22 cellular contexts compared by ENCODE assay signal in the genomic region with DNA sequence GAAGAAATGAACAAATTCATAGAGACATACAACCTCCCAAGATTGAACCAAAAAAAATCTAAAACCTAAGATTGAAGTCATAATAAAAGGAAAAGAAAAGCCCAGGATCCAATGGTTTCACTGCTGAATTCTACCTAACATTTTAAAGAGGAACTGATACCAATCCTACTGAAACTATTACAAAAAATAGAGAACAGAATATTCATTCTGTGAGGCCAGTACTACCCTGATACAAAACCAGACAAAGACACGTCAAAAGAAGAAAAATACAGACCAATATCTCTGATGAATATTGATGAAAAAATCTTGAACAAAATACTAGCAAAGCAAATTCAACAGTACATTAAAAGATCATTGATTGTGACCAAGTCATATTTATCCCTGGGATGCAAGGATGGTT.
A peak's percentile ranks its signal among the peaks of the same experiment; 100 is the strongest.
DNase-seq lines count a peak whose midpoint lies in the region; ATAC-seq lines count a peak whose summit lies in the region.
"Had no signal": no experiment of that assay in that cellular context is flagged by ENCODE, and none has a peak within 500 bp of the region (broad histone marks: within the 10 kb centered on the region; RNA-seq: fewer than 3 reads in every experiment).

No MANE protein-coding gene starts in this region.

- peaks cover 0 to 2% of the 10 kb centered on the region in 2 donors for H3K36me3 Mint-ChIP-seq in activated T-cell treated with anti-CD3 and anti-CD28 coated beads, Interleukin-2, amount 50 U/mL, for 72 hours (ENCODE audit: insufficient read depth in 2 of 2)
- H3K36me3 Mint-ChIP-seq: CD8-positive, alpha-beta T cell had no signal

- ATAC-seq in GM18861 (IDR thresholded peaks at IDR 0.05; ENCODE audit: unreplicated experiment), result peak; percentile 62
- peak; percentile 80 for ATAC-seq in GM21515 (IDR thresholded peaks at IDR 0.05; ENCODE audit: unreplicated experiment)
- ATAC-seq in HG02973 (IDR thresholded peaks at IDR 0.05; ENCODE audit: unreplicated experiment), result peak; percentile 84
- no peak for ATAC-seq in activated T-cell treated with anti-CD3 and anti-CD28 coated beads, Interleukin-2, amount 50 U/mL, for 72 hours (replicated peaks in 1 of 2)
- ATAC-seq: CD8-positive, alpha-beta T cell; effector memory CD8-positive, alpha-beta T cell; left lung; mucosa of descending colon had no signal

- H3K9me3 Mint-ChIP-seq in activated T-cell treated with anti-CD3 and anti-CD28 coated beads, Interleukin-2, amount 50 U/mL, for 72 hours, result peaks cover 3 to 7% of the 10 kb centered on the region in 2 donors
- H3K9me3 Mint-ChIP-seq: activated CD4-positive, alpha-beta T cell treated with anti-CD3 and anti-CD28 coated beads, Interleukin-2, amount 10 ng/mL, durations not matched to agents 24 days and 14 days had no signal

- no peaks in the 10 kb centered on the region for H3K4me1 Mint-ChIP-seq in activated T-cell treated with anti-CD3 and anti-CD28 coated beads, Interleukin-2, amount 50 U/mL, for 72 hours (ENCODE audit: low read depth)
- H3K4me1 Mint-ChIP-seq: activated CD4-positive, alpha-beta T cell treated with anti-CD3 and anti-CD28 coated beads, Interleukin-2, amount 10 ng/mL, durations not matched to agents 24 days and 14 days had no signal

- DNase-seq in MV-4-11 (lab: John Stamatoyannopoulos, UW) (peak; percentile 29), DMS 273 (lab: John Stamatoyannopoulos, UW; ENCODE audit: unreplicated experiment) (no peak), NCI-H1092 treated with DMSO at 0.1 percent for 48 hours (lab: John Stamatoyannopoulos, UW) (no peak), NK-92 (lab: John Stamatoyannopoulos, UW; ENCODE audit: unreplicated experiment) (no peak)
- no peak for DNase-seq in activated T-cell treated with anti-CD3 and anti-CD28 coated beads, Interleukin-2, amount 50 U/mL, for 72 hours
- DNase-seq: activated CD4-positive, alpha-beta T cell treated with anti-CD3 and anti-CD28 coated beads, Interleukin-2, amount 10 ng/mL, durations not matched to agents 24 days and 14 days; activated naive CD4-positive, alpha-beta T cell treated with Interleukin-2 at 50 U/mL for 16 hours; anterior cingulate cortex; CD8-positive, alpha-beta T cell; DMS79 treated with DMSO at 0.1 percent for 48 hours; effector memory CD8-positive, alpha-beta T cell; glutamatergic neuron; Kasumi-1; left lung; mucosa of descending colon; NCI-H1417 treated with DMSO at 0.1 percent for 48 hours; NCI-H2171 treated with DMSO at 0.1 percent for 48 hours; NCI-H82; stimulated activated CD4-positive, alpha-beta T cell treated with anti-CD3 and anti-CD28 coated beads, Interleukin-12 subunit alpha, Interleukin-12 subunit beta, amount 100 ng/mL, for 4 hours had no signal

- H3K4me3 Mint-ChIP-seq in activated T-cell treated with anti-CD3 and anti-CD28 coated beads, Interleukin-2, amount 50 U/mL, for 72 hours, result no peak overlapping the region
- H3K4me3 Mint-ChIP-seq: activated CD4-positive, alpha-beta T cell treated with anti-CD3 and anti-CD28 coated beads, Interleukin-2, amount 10 ng/mL, durations not matched to agents 24 days and 14 days; CD8-positive, alpha-beta T cell; effector memory CD8-positive, alpha-beta T cell had no signal

- no peaks in the 10 kb centered on the region for H3K27me3 Mint-ChIP-seq in activated T-cell treated with anti-CD3 and anti-CD28 coated beads, Interleukin-2, amount 50 U/mL, for 72 hours (ENCODE audit: low read depth)
- H3K27me3 Mint-ChIP-seq: activated CD4-positive, alpha-beta T cell treated with anti-CD3 and anti-CD28 coated beads, Interleukin-2, amount 10 ng/mL, durations not matched to agents 24 days and 14 days; effector memory CD8-positive, alpha-beta T cell had no signal

- no peak overlapping the region for H3K27ac Mint-ChIP-seq in activated T-cell treated with anti-CD3 and anti-CD28 coated beads, Interleukin-2, amount 50 U/mL, for 72 hours
- H3K27ac Mint-ChIP-seq: activated CD4-positive, alpha-beta T cell treated with anti-CD3 and anti-CD28 coated beads, Interleukin-2, amount 10 ng/mL, durations not matched to agents 24 days and 14 days; CD8-positive, alpha-beta T cell; effector memory CD8-positive, alpha-beta T cell had no signal

Comparison
In these comparisons a context has a peak if more than half of its experiments do, and no peak if none do; other contexts are left out.
1. ATAC-seq: peak in GM18861 (single experiment), GM21515 (single experiment) and HG02973 (single experiment); none in activated T-cell treated with anti-CD3 and anti-CD28 coated beads, Interleukin-2, amount 50 U/mL, for 72 hours (0 of 2).